11 cellular contexts compared by ENCODE assay signal in the genomic region with DNA sequence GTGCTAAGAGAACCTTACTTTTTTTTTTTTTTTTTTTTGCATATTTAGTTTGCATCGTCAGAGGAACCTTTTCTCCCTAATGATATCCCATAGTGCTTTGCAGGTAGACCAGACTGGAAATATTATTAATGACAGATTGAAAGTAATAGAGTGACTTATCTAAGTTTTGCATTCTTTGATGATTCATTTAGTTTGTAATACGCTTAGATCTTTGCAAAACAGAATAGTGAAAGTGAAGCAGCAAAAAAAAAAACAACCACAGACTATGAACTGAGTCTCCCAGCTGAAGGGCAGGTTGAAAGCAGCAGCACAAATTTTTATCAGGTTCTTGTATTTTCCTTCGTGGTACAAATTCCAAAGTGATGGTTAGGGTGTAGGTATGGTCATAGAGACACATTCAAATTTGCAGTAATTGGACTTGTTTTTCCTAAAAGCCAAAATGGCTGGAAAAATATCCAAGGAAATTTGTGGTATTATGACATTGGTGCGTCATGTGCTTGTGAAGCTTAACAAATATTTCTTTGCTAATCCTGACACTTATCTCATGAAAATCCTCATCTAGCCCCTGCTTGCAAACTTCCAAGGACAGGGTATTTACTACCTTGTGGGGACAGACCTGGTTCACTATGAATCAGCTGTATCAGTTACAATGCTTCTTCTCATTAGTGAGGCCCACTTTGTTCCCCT.
DNase-seq lines count a peak whose midpoint lies in the region; ATAC-seq lines count a peak whose summit lies in the region.
"Had no signal": no experiment of that assay in that cellular context is flagged by ENCODE, and none has a peak within 500 bp of the region (broad histone marks: within the 10 kb centered on the region; RNA-seq: fewer than 3 reads in every experiment).

No MANE protein-coding gene starts in this region.

- no peaks in the 10 kb centered on the region for H3K36me3 Mint-ChIP-seq in activated T-helper 1 cell treated with anti-CD3 and anti-CD28 coated beads, Interleukin-12 subunit alpha, Interleukin-12 subunit beta, Interleukin-2, Interleukin-4 antibody, amounts not matched to agents 30 ng/mL and 10 ng/mL and 1 ng/mL, durations not matched to agents 14 hours and 24 hours and 36 hours (ENCODE audit: low read depth)
- H3K36me3 Mint-ChIP-seq in memory B cell: no peaks in the 10 kb centered on the region

- peaks cover 16% of the 10 kb centered on the region for H3K9me3 Mint-ChIP-seq in activated T-helper 1 cell treated with anti-CD3 and anti-CD28 coated beads, Interleukin-12 subunit alpha, Interleukin-12 subunit beta, Interleukin-2, Interleukin-4 antibody, amounts not matched to agents 30 ng/mL and 10 ng/mL and 1 ng/mL, durations not matched to agents 14 hours and 24 hours and 36 hours
- H3K9me3 Mint-ChIP-seq in memory B cell: peaks cover 2% of the 10 kb centered on the region

- DNase-seq in NCI-H1417 (lab: John Stamatoyannopoulos, UW) (peak in 2 of 3 experiments; percentile 16 to 60), NCI-H1417 treated with DMSO at 0.1 percent for 48 hours (lab: John Stamatoyannopoulos, UW) (no peak), HCEC 1CT (peak; percentile 20), memory B cell (ENCODE audit: low spot score in 2 of 2) (no peak), OCI-M1 (lab: John Stamatoyannopoulos, UW) (no peak), NCI-H2107 treated with DMSO at 0.1 percent for 48 hours (lab: John Stamatoyannopoulos, UW; ENCODE audit: unreplicated experiment) (no peak)
- DNase-seq in activated T-helper 1 cell treated with anti-CD3 and anti-CD28 coated beads, Interleukin-12 subunit alpha, Interleukin-12 subunit beta, Interleukin-2, Interleukin-4 antibody, amounts not matched to agents 30 ng/mL and 10 ng/mL and 1 ng/mL, durations not matched to agents 14 hours and 24 hours and 36 hours (ENCODE audit: low spot score): no peak
- DNase-seq: NCI-H345, RPMI8226, T1000 had no signal

- no peaks in the 10 kb centered on the region for H3K27me3 Mint-ChIP-seq in activated T-helper 1 cell treated with anti-CD3 and anti-CD28 coated beads, Interleukin-12 subunit alpha, Interleukin-12 subunit beta, Interleukin-2, Interleukin-4 antibody, amounts not matched to agents 30 ng/mL and 10 ng/mL and 1 ng/mL, durations not matched to agents 14 hours and 24 hours and 36 hours (ENCODE audit: insufficient read depth)
- H3K27me3 Mint-ChIP-seq in memory B cell: no peaks in the 10 kb centered on the region

- intact Hi-C loops in activated T-helper 1 cell treated with anti-CD3 and anti-CD28 coated beads, Interleukin-12 subunit alpha, Interleukin-12 subunit beta, Interleukin-2, Interleukin-4 antibody, amounts not matched to agents 30 ng/mL and 10 ng/mL and 1 ng/mL, durations not matched to agents 14 hours and 24 hours and 36 hours (cut with micrococcal nuclease): loop anchor here (1.0 to 2.0 kb wide), 3 partner anchors 91 to 294 kb away; no protein-coding TSS in a partner anchor

- peak; percentile 48 for ATAC-seq in memory B cell (ENCODE audit: low read depth)
- ATAC-seq in GM19395 (IDR thresholded peaks at IDR 0.05; ENCODE audit: unreplicated experiment): no peak

- H3K27ac Mint-ChIP-seq in activated T-helper 1 cell treated with anti-CD3 and anti-CD28 coated beads, Interleukin-12 subunit alpha, Interleukin-12 subunit beta, Interleukin-2, Interleukin-4 antibody, amounts not matched to agents 30 ng/mL and 10 ng/mL and 1 ng/mL, durations not matched to agents 14 hours and 24 hours and 36 hours: peak overlapping the region; percentile 30
- H3K27ac Mint-ChIP-seq in memory B cell: peak overlapping the region; percentile 81

- H3K4me1 Mint-ChIP-seq in activated T-helper 1 cell treated with anti-CD3 and anti-CD28 coated beads, Interleukin-12 subunit alpha, Interleukin-12 subunit beta, Interleukin-2, Interleukin-4 antibody, amounts not matched to agents 30 ng/mL and 10 ng/mL and 1 ng/mL, durations not matched to agents 14 hours and 24 hours and 36 hours (ENCODE audit: low read depth): peaks cover 28% of the 10 kb centered on the region
- peaks cover 12% of the 10 kb centered on the region for H3K4me1 Mint-ChIP-seq in memory B cell

- peak overlapping the region; percentile 48 for H3K4me3 Mint-ChIP-seq in activated T-helper 1 cell treated with anti-CD3 and anti-CD28 coated beads, Interleukin-12 subunit alpha, Interleukin-12 subunit beta, Interleukin-2, Interleukin-4 antibody, amounts not matched to agents 30 ng/mL and 10 ng/mL and 1 ng/mL, durations not matched to agents 14 hours and 24 hours and 36 hours
- H3K4me3 Mint-ChIP-seq in memory B cell: peak overlapping the region; percentile 76

Comparison
In these comparisons a context has a peak if more than half of its experiments do, and no peak if none do; other contexts are left out.
1. DNase-seq: peak in NCI-H1417 (2 of 3) and HCEC 1CT (single experiment); none in NCI-H1417 treated with DMSO at 0.1 percent for 48 hours (single experiment), activated T-helper 1 cell treated with anti-CD3 and anti-CD28 coated beads, Interleukin-12 subunit alpha, Interleukin-12 subunit beta, Interleukin-2, Interleukin-4 antibody, amounts not matched to agents 30 ng/mL and 10 ng/mL and 1 ng/mL, durations not matched to agents 14 hours and 24 hours and 36 hours (single experiment), memory B cell (0 of 2), OCI-M1 (single experiment) and NCI-H2107 treated with DMSO at 0.1 percent for 48 hours (single experiment).